ENCODE assay signal across 18 cellular contexts in the genomic region with DNA sequence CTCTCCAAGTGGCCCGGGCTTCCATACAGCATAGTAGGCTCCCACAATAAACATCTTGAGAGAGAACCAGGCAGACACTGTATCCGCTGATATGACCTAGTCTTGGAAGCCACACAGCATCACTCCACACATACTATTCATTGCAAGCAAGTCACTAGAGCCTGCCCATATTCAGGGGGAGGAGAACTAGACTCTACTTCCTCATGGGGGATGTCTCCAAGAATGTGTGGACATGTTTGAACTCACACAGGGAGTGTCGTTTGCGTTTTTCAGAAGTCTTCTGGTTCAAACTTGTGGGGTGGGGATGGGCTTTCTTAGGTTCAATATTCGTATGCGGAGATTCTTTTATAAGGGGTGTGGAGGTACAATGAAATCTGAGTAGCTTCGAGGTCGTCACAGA.
"Had no signal": no experiment of that assay in that cellular context is flagged by ENCODE, and none has a peak within 500 bp of the region (broad histone marks: within the 10 kb centered on the region; RNA-seq: fewer than 3 reads in every experiment).

No MANE protein-coding gene starts in this region.

- H3K4me1 ChIP-seq: prostate gland, upper lobe of left lung had no signal

- DNase-seq: activated CD4-positive, alpha-beta memory T cell treated with anti-CD3 and anti-CD28 coated beads for 36 hours; activated CD4-positive, alpha-beta T cell treated with anti-CD3 and anti-CD28 coated beads for 4 hours; activated CD4-positive, CD25-positive, alpha-beta regulatory T cell; activated effector memory CD4-positive, alpha-beta T cell treated with anti-CD3 and anti-CD28 coated beads, Interleukin-2, amount 50 U/mL, for 16 hours; activated naive CD4-positive, alpha-beta T cell treated with anti-CD3 and anti-CD28 coated beads, Interleukin-2, amount 10 ng/mL, durations not matched to agents 7 days and 5 days; activated T-cell treated with anti-CD3 and anti-CD28 coated beads, Interleukin-2, amount 50 U/mL, for 72 hours; cortex of kidney; islet precursor cell; left cardiac atrium; naive thymus-derived CD8-positive, alpha-beta T cell; spleen; stimulated activated CD4-positive, alpha-beta T cell treated with anti-CD3 and anti-CD28 coated beads, Interleukin-4, amount 100 ng/mL, for 24 hours; stimulated activated naive CD4-positive, alpha-beta T cell treated with Interleukin-2 at 50 U/mL for 16 hours; T-helper 17 cell; upper lobe of left lung had no signal

- H3K27ac ChIP-seq: prostate gland had no signal

- H3K36me3 ChIP-seq: heart right ventricle, prostate gland, spleen, upper lobe of left lung had no signal

- H3K27me3 ChIP-seq: spleen, upper lobe of left lung had no signal

- ATAC-seq: activated T-cell treated with anti-CD3 and anti-CD28 coated beads, Interleukin-2, amount 50 U/mL, for 72 hours; naive thymus-derived CD8-positive, alpha-beta T cell; T-helper 17 cell had no signal

- H3K9me3 ChIP-seq: heart right ventricle, prostate gland, upper lobe of left lung had no signal

- H3K4me3 ChIP-seq: heart right ventricle, lung, prostate gland, spleen, upper lobe of left lung had no signal
